Comparison of ENCODE assay signal across 8 cellular contexts in genomic region chr12:48104531-48104930, GRCh38. TPM values are rescaled to one million over a fixed set of nuclear protein-coding genes. Genes with fewer than 3 reads are reported as not detected.
DNase-seq lines count a peak whose midpoint lies in the region; TF ChIP-seq lines count a peak whose summit lies in the region.

No MANE protein-coding gene starts in this region.

- DNase-seq in BJ (ENCODE audit: low read depth) (no peak), HFF-Myc (ENCODE audit: extremely low read depth, low read depth) (no peak), astrocyte of the cerebellum (ENCODE audit: low read depth) (no peak), mesendoderm (peak; percentile 21), NCI-H524 treated with DMSO at 0.1 percent for 48 hours (lab: John Stamatoyannopoulos, UW) (no peak), Peyer's patch (no peak)
- DNase-seq in stimulated activated CD4-positive, alpha-beta T cell treated with anti-CD3 and anti-CD28 coated beads, Interleukin-4, amount 100 ng/mL, for 24 hours: no peak
- DNase-seq in activated CD4-positive, CD25-positive, alpha-beta regulatory T cell (lab: John Stamatoyannopoulos, UW): no peak

- no peak for TF ChIP-seq POLR2A in Peyer's patch (IDR thresholded peaks at IDR 0.05)

- no peak overlapping the region for H3K23ac ChIP-seq in mesendoderm (ENCODE audit: low read length)

- H3K4me3 ChIP-seq in BJ (ENCODE audit: low read depth, low read length) (peak overlapping the region; percentile 88; the same call in 1 of the 2 replicates), HFF-Myc (replicated peaks; ENCODE audit: low read depth, low read length) (peak overlapping the region; percentile 81), astrocyte of the cerebellum (ENCODE audit: low read depth, low read length) (peak overlapping the region; percentile 77), mesendoderm (ENCODE audit: low read length) (no peak overlapping the region), Peyer's patch (peak overlapping the region in 2 of 4 donors; percentile 88 to 96)

- no peak overlapping the region for H3K18ac ChIP-seq in mesendoderm (ENCODE audit: low read length)

- no peak overlapping the region for H3K4ac ChIP-seq in mesendoderm (ENCODE audit: low read depth, low read length)

- no CpG with 5 or more reads among the region's 4 CpGs for WGBS in mesendoderm (ENCODE audit: extremely low coverage, insufficient coverage, low lambda C conversion rate)

- TF ChIP-seq CTCF in BJ (IDR thresholded peaks at IDR 0.05; ENCODE audit: insufficient read depth, low read depth, low read length) (no peak), HFF-Myc (IDR thresholded peaks at IDR 0.05; ENCODE audit: low read depth, low read length, missing control alignments) (no peak), astrocyte of the cerebellum (IDR thresholded peaks at IDR 0.05; ENCODE audit: low read depth, low read length, missing control alignments) (no peak), Peyer's patch (IDR thresholded peaks at IDR 0.05) (no peak)

- H3K79me2 ChIP-seq in mesendoderm (ENCODE audit: control insufficient read depth, insufficient read depth, low read length): peaks cover 15% of the 10 kb centered on the region

- H3K27me3 ChIP-seq in BJ (ENCODE audit: control insufficient read depth, insufficient read depth, low read length): no peaks in the 10 kb centered on the region
- H3K27me3 ChIP-seq in mesendoderm (ENCODE audit: insufficient read depth, low read length, poor library complexity): no peaks in the 10 kb centered on the region
- H3K27me3 ChIP-seq in Peyer's patch: no peaks in the 10 kb centered on the region

- CTCF ChIA-PET in BJ (lab: Yijun Ruan, JAX): interaction anchor here (2.5 kb wide), 1 partner anchor 15 kb away, joined by 7 read pairs; the partner anchor contains the start of gene PFKM

- H4K5ac ChIP-seq in mesendoderm (ENCODE audit: low read length): no peak overlapping the region

- no peak overlapping the region for H2AK5ac ChIP-seq in mesendoderm (ENCODE audit: low read length)

- H3K27ac ChIP-seq in mesendoderm (ENCODE audit: low read depth, low read length) (no peak overlapping the region), Peyer's patch (no peak overlapping the region)

- no peak overlapping the region for H2BK5ac ChIP-seq in mesendoderm (ENCODE audit: low read length)

- H3K9me3 ChIP-seq in Peyer's patch: no peaks in the 10 kb centered on the region

- H2BK120ac ChIP-seq in mesendoderm (ENCODE audit: low read depth, low read length): no peak overlapping the region

- POLR2A ChIA-PET in BJ (lab: Charles Lee): no interaction called here

- in situ Hi-C loops in astrocyte of the cerebellum (cut with HindIII; ENCODE audit: low sequenced_read_pairs): no loop called here

- H3K79me1 ChIP-seq in mesendoderm (ENCODE audit: low read length): peaks cover 1% of the 10 kb centered on the region

- H4K8ac ChIP-seq in mesendoderm (ENCODE audit: low read depth, low read length): no peak overlapping the region

- H3K36me3 ChIP-seq in BJ (ENCODE audit: control insufficient read depth, insufficient read depth, low read length) (no peaks in the 10 kb centered on the region), mesendoderm (ENCODE audit: control insufficient read depth, insufficient read depth, low read length) (no peaks in the 10 kb centered on the region), Peyer's patch (no peaks in the 10 kb centered on the region)

- peak overlapping the region; percentile 0 for H3K9ac ChIP-seq in mesendoderm (ENCODE audit: low read length)

- H3K56ac ChIP-seq in mesendoderm (ENCODE audit: low read length): peak overlapping the region; percentile 71

- H2BK15ac ChIP-seq in mesendoderm (replicated peaks; ENCODE audit: low read depth): no peak overlapping the region

- peak overlapping the region; percentile 39 for H3K4me2 ChIP-seq in mesendoderm (ENCODE audit: low read length)

- H3K4me1 ChIP-seq in mesendoderm (ENCODE audit: control insufficient read depth, low read depth, low read length): peaks cover 3% of the 10 kb centered on the region
- peaks cover 0 to 17% (median 6%) of the 10 kb centered on the region in 4 donors for H3K4me1 ChIP-seq in Peyer's patch

RNA-seq across cellular contexts. Expression of gene SENP1, which starts 1.3 kb away (rescaled TPM):
- 10.3 and 20.0 TPM in 2 replicates for polyA plus RNA-seq in BJ (2011; rRNA removed)
- polyA minus RNA-seq in BJ (2011; rRNA and poly(A)+ RNA removed): 12.7 and 15.4 TPM in 2 replicates
- 18.3 TPM for polyA plus RNA-seq in mesendoderm (2013, experiment 1 of 2)
- polyA plus RNA-seq in mesendoderm (2013, experiment 2 of 2): 18.3 TPM
- total RNA-seq in Peyer's patch: 10 to 100 TPM; 11.0 to 37.1 (median 16.9) TPM

RNA-seq across cellular contexts. Expression of gene PFKM, which starts 14.6 kb away (rescaled TPM):
- 43.4 and 45.9 TPM in 2 replicates for polyA plus RNA-seq in BJ (2011; rRNA removed)
- 32.9 and 48.6 TPM in 2 replicates for polyA minus RNA-seq in BJ (2011; rRNA and poly(A)+ RNA removed)
- 21.3 TPM for polyA plus RNA-seq in mesendoderm (2013, experiment 1 of 2)
- polyA plus RNA-seq in mesendoderm (2013, experiment 2 of 2): 22.1 TPM
- total RNA-seq in Peyer's patch: 10 to 100 TPM in 3 of 4 donors, 1 to 10 TPM in 1; 10.0 to 38.0 (median 27.0) TPM

RNA-seq across cellular contexts. Expression of gene ASB8, which starts 52.8 kb away (rescaled TPM):
- polyA plus RNA-seq in BJ (2011; rRNA removed): 31.1 and 34.4 TPM in 2 replicates
- 23.6 and 37.5 TPM in 2 replicates for polyA minus RNA-seq in BJ (2011; rRNA and poly(A)+ RNA removed)
- 4.5 TPM for polyA plus RNA-seq in mesendoderm (2013, experiment 1 of 2)
- 4.5 TPM for polyA plus RNA-seq in mesendoderm (2013, experiment 2 of 2)
- 10 to 100 TPM; 16.5 to 40.8 (median 33.7) TPM for total RNA-seq in Peyer's patch
